Comparison of ENCODE assay signal across 10 cellular contexts in genomic region chr5:157269763-157270272, GRCh38. TPM values are rescaled to one million over a fixed set of nuclear protein-coding genes. Genes with fewer than 3 reads are reported as not detected.
A peak's percentile ranks its signal among the peaks of the same experiment; 100 is the strongest.
DNase-seq lines count a peak whose midpoint lies in the region; ATAC-seq, FAIRE-seq and TF ChIP-seq lines count a peak whose summit lies in the region.
"Had no signal": no experiment of that assay in that cellular context is flagged by ENCODE, and none has a peak within 500 bp of the region (broad histone marks: within the 10 kb centered on the region; RNA-seq: fewer than 3 reads in every experiment).

No MANE protein-coding gene starts in this region.

- H3K4me1 Mint-ChIP-seq in activated CD4-positive, alpha-beta memory T cell treated with anti-CD3 and anti-CD28 coated beads, Interleukin-2, amount 10 ng/mL, durations not matched to agents 7 days and 5 days = peaks cover 79% of the 10 kb centered on the region

- no peak for TF ChIP-seq POLR2A in HepG2 (IDR thresholded peaks at IDR 0.05; ENCODE audit: insufficient read depth in 1 of 2, low read depth in 2 of 2, low read length in 2 of 2)

- FAIRE-seq in HepG2 (lab: Jason Lieb, UNC) = no peak

- no peaks in the 10 kb centered on the region for H3K9me3 Mint-ChIP-seq in activated CD4-positive, alpha-beta memory T cell treated with anti-CD3 and anti-CD28 coated beads, Interleukin-2, amount 10 ng/mL, durations not matched to agents 7 days and 5 days

- H3K9me3 ChIP-seq in HepG2 (ENCODE audit: low read length) = no peaks in the 10 kb centered on the region

- no peak overlapping the region for H3K4me3 ChIP-seq in HepG2 (replicated peaks in 1 of 3; ENCODE audit: insufficient read depth in 1 of 3, low read depth in 2 of 3, low read length in 3 of 3)

- H3K36me3 ChIP-seq in HepG2 (replicated peaks in 1 of 2; ENCODE audit: control insufficient read depth in 1 of 2, insufficient read depth in 2 of 2, low read length in 2 of 2) = no peaks in the 10 kb centered on the region

- H3K79me2 ChIP-seq in HepG2 (ENCODE audit: insufficient read depth, low read length) = peaks cover 13% of the 10 kb centered on the region

- TF ChIP-seq RAD21 in HepG2 (CRISPR knock-in tag; IDR thresholded peaks at IDR 0.05) = no peak

- no TSS peak for BruUV-seq in HepG2 (replicated peaks; lab: Mats Ljungman, UMichigan)

- H3K27me3 Mint-ChIP-seq in activated CD4-positive, alpha-beta memory T cell treated with anti-CD3 and anti-CD28 coated beads, Interleukin-2, amount 10 ng/mL, durations not matched to agents 7 days and 5 days = no peaks in the 10 kb centered on the region

- no peaks in the 10 kb centered on the region; a peak in 1 of 5 replicates for H3K27me3 ChIP-seq in HepG2 (ENCODE audit: control insufficient read depth in 1 of 2, insufficient read depth in 2 of 2, low read length in 2 of 2)

- POLR2A ChIA-PET in activated CD4-positive, alpha-beta memory T cell treated with anti-CD3 and anti-CD28 coated beads, Interleukin-2, amount 10 ng/mL, durations not matched to agents 7 days and 5 days (lab: Charles Lee) = interaction anchor here (0.5 to 8.7 kb wide), 8 partner anchors 14 to 127 kb away, joined by 3 to 145 read pairs (median 3); partner anchors contain the start of gene MED7
- POLR2A ChIA-PET in HepG2 (lab: Yijun Ruan, JAX) = no interaction called here

- DNase-seq in AML-193 (lab: John Stamatoyannopoulos, UW) (peak; percentile 18 to 23), GF-D8 (lab: John Stamatoyannopoulos, UW) (peak; percentile 22), HepG2 (ENCODE audit: low spot score) (no peak), kidney glomerular epithelial cell (lab: John Stamatoyannopoulos, UW) (no peak), ecto neural progenitor cell (ENCODE audit: low spot score) (no peak), DMS153 (lab: John Stamatoyannopoulos, UW) (no peak)
- peak; percentile 32 for DNase-seq in activated CD4-positive, alpha-beta memory T cell treated with anti-CD3 and anti-CD28 coated beads, Interleukin-2, amount 10 ng/mL, durations not matched to agents 7 days and 5 days
- DNase-seq: NCI-H146 had no signal

- no peak overlapping the region for H2AFZ ChIP-seq in HepG2 (ENCODE audit: low read length)

- H3K27ac Mint-ChIP-seq in activated CD4-positive, alpha-beta memory T cell treated with anti-CD3 and anti-CD28 coated beads, Interleukin-2, amount 10 ng/mL, durations not matched to agents 7 days and 5 days = peak overlapping the region; percentile 100

- H3K4me3 Mint-ChIP-seq in activated CD4-positive, alpha-beta memory T cell treated with anti-CD3 and anti-CD28 coated beads, Interleukin-2, amount 10 ng/mL, durations not matched to agents 7 days and 5 days = peak overlapping the region; percentile 98

- peaks cover 55% of the 10 kb centered on the region for H3K36me3 Mint-ChIP-seq in activated CD4-positive, alpha-beta memory T cell treated with anti-CD3 and anti-CD28 coated beads, Interleukin-2, amount 10 ng/mL, durations not matched to agents 7 days and 5 days (ENCODE audit: low read depth)

- CTCF ChIA-PET in activated CD4-positive, alpha-beta memory T cell treated with anti-CD3 and anti-CD28 coated beads, Interleukin-2, amount 10 ng/mL, durations not matched to agents 7 days and 5 days (lab: Charles Lee) = interaction anchor here (0.8 kb wide), 1 partner anchor 34 kb away, joined by 3 read pairs; no protein-coding TSS in a partner anchor
- CTCF ChIA-PET in HepG2 (lab: Yijun Ruan, JAX; ENCODE audit: low intra/inter-chr PET ratio, low total read pairs) = no interaction called here

- intact Hi-C loops in HepG2 (cut with micrococcal nuclease; ENCODE audit: unreplicated experiment) = no loop called here

- ATAC-seq in HepG2 (no peak), GM21717 (IDR thresholded peaks at IDR 0.05; ENCODE audit: unreplicated experiment) (no peak)
- ATAC-seq: Panc1 had no signal

- in situ Hi-C loops in HepG2 (cut with HindIII; ENCODE audit: extremely low pct_ligation_motif_present, low pct_unique_long_range_greater_than_20kb) = no loop called here

- H4K20me1 ChIP-seq in HepG2 (ENCODE audit: insufficient read depth, low read length) = no peaks in the 10 kb centered on the region

- no peak overlapping the region for H3K27ac ChIP-seq in HepG2 (ENCODE audit: extremely low read length, insufficient read depth, low read length)

- TF ChIP-seq EP300 in HepG2 (IDR thresholded peaks at IDR 0.05; ENCODE audit: low read depth in 2 of 2, low read length in 2 of 2) = no peak
- TF ChIP-seq EP300 in HepG2 (CRISPR knock-in tag; IDR thresholded peaks at IDR 0.05; ENCODE audit: borderline replicate concordance) = no peak

- peaks cover 49% of the 10 kb centered on the region for H3K4me1 ChIP-seq in HepG2 (ENCODE audit: insufficient read depth, low read length)

- TF ChIP-seq CTCF in HepG2 (CRISPR knock-in tag; IDR thresholded peaks at IDR 0.05) = no peak

- H3K9ac ChIP-seq in HepG2 (ENCODE audit: insufficient read depth, low read depth, low read length) = no peak overlapping the region

- WGBS in HepG2 (ENCODE audit: low lambda C conversion rate) = 93% methylated on average over 4 of the region's 4 CpGs

- H3K4me2 ChIP-seq in HepG2 (ENCODE audit: low read depth, low read length) = no peak overlapping the region

TF ChIP-seq in HepG2, 621 proteins besides CTCF, POLR2A, EP300 and RAD21 (continues in another document):
- TF ChIP-seq ZBTB21 (CRISPR knock-in tag; IDR thresholded peaks at IDR 0.05) (peak; percentile 65), ARID3A (IDR thresholded peaks at IDR 0.05; ENCODE audit: low read depth, low read length) (no peak)

RNA-seq across cellular contexts. Expression of gene CYFIP2, which starts 3.9 kb away (rescaled TPM):
- 100 to 1,000 TPM; 337 to 354 TPM for total RNA-seq in activated CD4-positive, alpha-beta memory T cell treated with anti-CD3 and anti-CD28 coated beads, Interleukin-2, amount 10 ng/mL, durations not matched to agents 7 days and 5 days
- 30.3 and 40.2 TPM in 2 replicates for total RNA-seq in HepG2 (2016; rRNA removed; fragmentation: Illumina TruSeq; extraction: Trizol)
- 13.4 and 13.7 TPM in 2 replicates for total RNA-seq in HepG2 (2016; cell fraction: cytosol; rRNA removed; fragmentation: Illumina TruSeq; extraction: Trizol; ENCODE audit: low read depth)
- 28.6 and 32.7 TPM in 2 replicates for total RNA-seq in HepG2 (2016; cell fraction: insoluble cytoplasmic fraction; rRNA removed; fragmentation: Illumina TruSeq; extraction: Trizol)
- 33.5 TPM in 2 replicates for total RNA-seq in HepG2 (2016; cell fraction: membrane; rRNA removed; fragmentation: Illumina TruSeq; extraction: Trizol)
- 25.4 and 29.9 TPM in 2 replicates for total RNA-seq in HepG2 (2016; cell fraction: nucleus; rRNA removed; fragmentation: Illumina TruSeq; extraction: Trizol)
- 22.5 and 22.6 TPM in 2 replicates for polyA plus RNA-seq in HepG2 (2011; rRNA removed)
- polyA plus RNA-seq in HepG2 (2011; cell fraction: cytosol; rRNA removed) = 20.3 and 24.1 TPM in 2 replicates
- polyA plus RNA-seq in HepG2 (2011; cell fraction: nucleus; rRNA removed) = 61.6 and 72.0 TPM in 2 replicates
- 43.3 and 45.5 TPM in 2 replicates for polyA plus RNA-seq in HepG2 (2012)
- polyA plus RNA-seq in HepG2 (2016; cell fraction: cytosol; fragmentation: Illumina TruSeq; extraction: Trizol; ENCODE audit: low read depth) = 14.6 and 15.8 TPM in 2 replicates
- polyA plus RNA-seq in HepG2 (2016; cell fraction: insoluble cytoplasmic fraction; fragmentation: Illumina TruSeq; extraction: Trizol; ENCODE audit: low read depth) = 39.1 and 48.8 TPM in 2 replicates
- polyA plus RNA-seq in HepG2 (2016; cell fraction: membrane; fragmentation: Illumina TruSeq; extraction: Trizol; ENCODE audit: low read depth) = 33.6 and 33.7 TPM in 2 replicates
- polyA plus RNA-seq in HepG2 (2016; cell fraction: nucleus; fragmentation: Illumina TruSeq; extraction: Trizol; ENCODE audit: insufficient read depth, low read depth) = 31.7 and 39.3 TPM in 2 replicates
- 17.9 and 70.5 TPM in 2 replicates for polyA minus RNA-seq in HepG2 (2011; rRNA and poly(A)+ RNA removed; ENCODE audit: low replicate concordance)
- polyA minus RNA-seq in HepG2 (2011; cell fraction: cytosol; rRNA and poly(A)+ RNA removed) = 16.3 and 22.5 TPM in 2 replicates
- polyA minus RNA-seq in HepG2 (2011; cell fraction: nucleus; rRNA and poly(A)+ RNA removed) = 55.0 and 64.3 TPM in 2 replicates

Comparison
In these comparisons a context has a peak if more than half of its experiments do, and no peak if none do; other contexts are left out.
1. DNase-seq: peak in AML-193 (2 of 2), GF-D8 (single experiment) and activated CD4-positive, alpha-beta memory T cell treated with anti-CD3 and anti-CD28 coated beads, Interleukin-2, amount 10 ng/mL, durations not matched to agents 7 days and 5 days (single experiment); none in HepG2 (single experiment), kidney glomerular epithelial cell (single experiment), ecto neural progenitor cell (single experiment) and DMS153 (single experiment).
2. RNA of gene CYFIP2, which starts 3.9 kb away (total RNA-seq): 337 to 354 TPM in activated CD4-positive, alpha-beta memory T cell treated with anti-CD3 and anti-CD28 coated beads, Interleukin-2, amount 10 ng/mL, durations not matched to agents 7 days and 5 days; 13.4 to 40.2 TPM in HepG2; every median in the first group is over 4 times any median in the second.